ENCODE assay signal across 1 cellular context in the genomic region with DNA sequence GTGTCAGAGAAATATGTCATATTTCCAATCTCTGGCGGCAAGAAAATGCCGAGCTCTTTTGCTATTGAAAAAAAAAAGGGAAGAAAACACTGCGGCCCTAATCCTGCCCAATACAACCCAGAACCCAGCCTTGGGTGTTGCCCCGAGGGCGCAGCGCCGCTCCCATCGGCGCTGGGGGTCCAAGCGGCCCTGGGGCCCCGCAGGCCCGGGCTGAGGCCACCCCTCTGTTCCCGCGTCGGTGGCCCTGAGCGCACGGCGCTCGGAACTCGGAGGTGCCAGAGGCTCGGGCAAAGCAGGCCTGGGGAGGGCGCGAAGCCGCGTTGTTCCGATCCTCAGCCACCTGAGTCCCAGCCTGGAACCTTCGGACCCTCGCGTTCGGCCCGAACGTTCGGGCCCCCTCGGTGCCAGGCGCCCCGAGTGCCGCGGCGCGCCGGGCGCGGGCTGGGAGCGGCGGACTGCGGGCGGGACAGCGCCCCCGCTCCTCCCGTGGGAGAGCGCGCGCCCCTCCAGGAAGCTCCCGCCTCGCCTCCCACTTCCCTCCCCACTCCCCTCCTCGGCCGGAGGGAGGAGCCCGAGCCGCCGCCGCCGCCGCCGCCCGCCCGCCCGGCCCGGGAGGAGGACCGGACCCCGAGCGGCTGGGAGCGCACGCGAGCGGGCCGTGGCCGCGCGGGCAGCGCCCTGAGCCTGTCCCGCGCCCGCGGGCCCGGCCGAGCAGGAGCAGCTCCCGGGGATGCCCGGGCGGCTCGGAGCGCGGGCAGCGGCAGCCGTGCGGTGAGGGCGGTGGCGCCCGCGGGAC.
TF ChIP-seq lines count a peak whose summit lies in the region.

A gene (plus strand): TSS at position 594 of the 796 bp plus-strand sequence. CDS start 18,160 bp downstream, outside the sequence.

TF ChIP-seq in K562, 482 proteins besides CTCF, POLR2A, EP300 and RAD21 (continued from another document and continues in another):
- TF ChIP-seq, protein P1, sequence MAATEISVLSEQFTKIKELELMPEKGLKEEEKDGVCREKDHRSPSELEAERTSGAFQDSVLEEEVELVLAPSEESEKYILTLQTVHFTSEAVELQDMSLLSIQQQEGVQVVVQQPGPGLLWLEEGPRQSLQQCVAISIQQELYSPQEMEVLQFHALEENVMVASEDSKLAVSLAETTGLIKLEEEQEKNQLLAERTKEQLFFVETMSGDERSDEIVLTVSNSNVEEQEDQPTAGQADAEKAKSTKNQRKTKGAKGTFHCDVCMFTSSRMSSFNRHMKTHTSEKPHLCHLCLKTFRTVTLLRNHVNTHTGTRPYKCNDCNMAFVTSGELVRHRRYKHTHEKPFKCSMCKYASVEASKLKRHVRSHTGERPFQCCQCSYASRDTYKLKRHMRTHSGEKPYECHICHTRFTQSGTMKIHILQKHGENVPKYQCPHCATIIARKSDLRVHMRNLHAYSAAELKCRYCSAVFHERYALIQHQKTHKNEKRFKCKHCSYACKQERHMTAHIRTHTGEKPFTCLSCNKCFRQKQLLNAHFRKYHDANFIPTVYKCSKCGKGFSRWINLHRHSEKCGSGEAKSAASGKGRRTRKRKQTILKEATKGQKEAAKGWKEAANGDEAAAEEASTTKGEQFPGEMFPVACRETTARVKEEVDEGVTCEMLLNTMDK (IDR thresholded peaks at IDR 0.05; ENCODE audit: borderline replicate concordance, insufficient read depth, low read depth, low read length, poor library complexity, severe bottlenecking) = no peak
- TF ChIP-seq RCOR1 (IDR thresholded peaks at IDR 0.05; ENCODE audit: borderline replicate concordance in 1 of 2, low read depth in 2 of 2, low read length in 2 of 2) (no peak), RBM22 (IDR thresholded peaks at IDR 0.05; ENCODE audit: low read depth, low read length, poor library complexity, severe bottlenecking) (no peak), RBFOX2 (IDR thresholded peaks at IDR 0.05; ENCODE audit: low read depth, low read length) (peak; percentile 66), GABPB2 (CRISPR knock-in tag; conservative IDR thresholded peaks at IDR 0.05) (no peak), TBP (optimal IDR thresholded peaks at IDR 0.05; ENCODE audit: low read depth, low read length) (no peak), ZNF644 (tag; IDR thresholded peaks at IDR 0.05; ENCODE audit: low read depth) (no peak), NFE2 (IDR thresholded peaks at IDR 0.05; ENCODE audit: low read depth) (no peak), NCOA2 (IDR thresholded peaks at IDR 0.05; ENCODE audit: partially characterized antibody in 2 of 2) (no peak), SMARCA4 (IDR thresholded peaks at IDR 0.05) (no peak), MTA1 (IDR thresholded peaks at IDR 0.05; ENCODE audit: borderline replicate concordance) (no peak), PML (IDR thresholded peaks at IDR 0.05; ENCODE audit: low read length) (no peak), ATF7 (IDR thresholded peaks at IDR 0.05) (no peak), SAFB2 (IDR thresholded peaks at IDR 0.05; ENCODE audit: borderline replicate concordance, low read depth, low read length, severe bottlenecking) (no peak), CSDE1 (IDR thresholded peaks at IDR 0.05) (no peak), HDAC2 (IDR thresholded peaks at IDR 0.05) (no peak), FOXM1 (IDR thresholded peaks at IDR 0.05; ENCODE audit: low read depth) (no peak), FOXM1 (CRISPR knock-in tag; IDR thresholded peaks at IDR 0.05; ENCODE audit: low read depth) (no peak), PCBP2 (IDR thresholded peaks at IDR 0.05; ENCODE audit: low read depth, low read length, poor library complexity, severe bottlenecking) (no peak), CXXC5 (CRISPR knock-in tag; IDR thresholded peaks at IDR 0.05) (0 out of 2 replicates have a peak, but pooled peaks have one; percentile 51), ZNF316 (IDR thresholded peaks at IDR 0.05) (no peak), SMAD1 (IDR thresholded peaks at IDR 0.05; ENCODE audit: low read depth, low read length, partially characterized antibody) (no peak), ZFP1 (CRISPR knock-in tag; IDR thresholded peaks at IDR 0.05) (no peak), MIER1 (IDR thresholded peaks at IDR 0.05; ENCODE audit: low read depth) (no peak), TAF1 (IDR thresholded peaks at IDR 0.05; ENCODE audit: control insufficient read depth, extremely low read depth, insufficient read depth, low read length, severe bottlenecking) (no peak), MCM7 (IDR thresholded peaks at IDR 0.05) (no peak)
- TF ChIP-seq, protein P2, sequence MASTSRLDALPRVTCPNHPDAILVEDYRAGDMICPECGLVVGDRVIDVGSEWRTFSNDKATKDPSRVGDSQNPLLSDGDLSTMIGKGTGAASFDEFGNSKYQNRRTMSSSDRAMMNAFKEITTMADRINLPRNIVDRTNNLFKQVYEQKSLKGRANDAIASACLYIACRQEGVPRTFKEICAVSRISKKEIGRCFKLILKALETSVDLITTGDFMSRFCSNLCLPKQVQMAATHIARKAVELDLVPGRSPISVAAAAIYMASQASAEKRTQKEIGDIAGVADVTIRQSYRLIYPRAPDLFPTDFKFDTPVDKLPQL (IDR thresholded peaks at IDR 0.05; ENCODE audit: extremely low read depth, insufficient read length) = no peak
- TF ChIP-seq, protein P3, sequence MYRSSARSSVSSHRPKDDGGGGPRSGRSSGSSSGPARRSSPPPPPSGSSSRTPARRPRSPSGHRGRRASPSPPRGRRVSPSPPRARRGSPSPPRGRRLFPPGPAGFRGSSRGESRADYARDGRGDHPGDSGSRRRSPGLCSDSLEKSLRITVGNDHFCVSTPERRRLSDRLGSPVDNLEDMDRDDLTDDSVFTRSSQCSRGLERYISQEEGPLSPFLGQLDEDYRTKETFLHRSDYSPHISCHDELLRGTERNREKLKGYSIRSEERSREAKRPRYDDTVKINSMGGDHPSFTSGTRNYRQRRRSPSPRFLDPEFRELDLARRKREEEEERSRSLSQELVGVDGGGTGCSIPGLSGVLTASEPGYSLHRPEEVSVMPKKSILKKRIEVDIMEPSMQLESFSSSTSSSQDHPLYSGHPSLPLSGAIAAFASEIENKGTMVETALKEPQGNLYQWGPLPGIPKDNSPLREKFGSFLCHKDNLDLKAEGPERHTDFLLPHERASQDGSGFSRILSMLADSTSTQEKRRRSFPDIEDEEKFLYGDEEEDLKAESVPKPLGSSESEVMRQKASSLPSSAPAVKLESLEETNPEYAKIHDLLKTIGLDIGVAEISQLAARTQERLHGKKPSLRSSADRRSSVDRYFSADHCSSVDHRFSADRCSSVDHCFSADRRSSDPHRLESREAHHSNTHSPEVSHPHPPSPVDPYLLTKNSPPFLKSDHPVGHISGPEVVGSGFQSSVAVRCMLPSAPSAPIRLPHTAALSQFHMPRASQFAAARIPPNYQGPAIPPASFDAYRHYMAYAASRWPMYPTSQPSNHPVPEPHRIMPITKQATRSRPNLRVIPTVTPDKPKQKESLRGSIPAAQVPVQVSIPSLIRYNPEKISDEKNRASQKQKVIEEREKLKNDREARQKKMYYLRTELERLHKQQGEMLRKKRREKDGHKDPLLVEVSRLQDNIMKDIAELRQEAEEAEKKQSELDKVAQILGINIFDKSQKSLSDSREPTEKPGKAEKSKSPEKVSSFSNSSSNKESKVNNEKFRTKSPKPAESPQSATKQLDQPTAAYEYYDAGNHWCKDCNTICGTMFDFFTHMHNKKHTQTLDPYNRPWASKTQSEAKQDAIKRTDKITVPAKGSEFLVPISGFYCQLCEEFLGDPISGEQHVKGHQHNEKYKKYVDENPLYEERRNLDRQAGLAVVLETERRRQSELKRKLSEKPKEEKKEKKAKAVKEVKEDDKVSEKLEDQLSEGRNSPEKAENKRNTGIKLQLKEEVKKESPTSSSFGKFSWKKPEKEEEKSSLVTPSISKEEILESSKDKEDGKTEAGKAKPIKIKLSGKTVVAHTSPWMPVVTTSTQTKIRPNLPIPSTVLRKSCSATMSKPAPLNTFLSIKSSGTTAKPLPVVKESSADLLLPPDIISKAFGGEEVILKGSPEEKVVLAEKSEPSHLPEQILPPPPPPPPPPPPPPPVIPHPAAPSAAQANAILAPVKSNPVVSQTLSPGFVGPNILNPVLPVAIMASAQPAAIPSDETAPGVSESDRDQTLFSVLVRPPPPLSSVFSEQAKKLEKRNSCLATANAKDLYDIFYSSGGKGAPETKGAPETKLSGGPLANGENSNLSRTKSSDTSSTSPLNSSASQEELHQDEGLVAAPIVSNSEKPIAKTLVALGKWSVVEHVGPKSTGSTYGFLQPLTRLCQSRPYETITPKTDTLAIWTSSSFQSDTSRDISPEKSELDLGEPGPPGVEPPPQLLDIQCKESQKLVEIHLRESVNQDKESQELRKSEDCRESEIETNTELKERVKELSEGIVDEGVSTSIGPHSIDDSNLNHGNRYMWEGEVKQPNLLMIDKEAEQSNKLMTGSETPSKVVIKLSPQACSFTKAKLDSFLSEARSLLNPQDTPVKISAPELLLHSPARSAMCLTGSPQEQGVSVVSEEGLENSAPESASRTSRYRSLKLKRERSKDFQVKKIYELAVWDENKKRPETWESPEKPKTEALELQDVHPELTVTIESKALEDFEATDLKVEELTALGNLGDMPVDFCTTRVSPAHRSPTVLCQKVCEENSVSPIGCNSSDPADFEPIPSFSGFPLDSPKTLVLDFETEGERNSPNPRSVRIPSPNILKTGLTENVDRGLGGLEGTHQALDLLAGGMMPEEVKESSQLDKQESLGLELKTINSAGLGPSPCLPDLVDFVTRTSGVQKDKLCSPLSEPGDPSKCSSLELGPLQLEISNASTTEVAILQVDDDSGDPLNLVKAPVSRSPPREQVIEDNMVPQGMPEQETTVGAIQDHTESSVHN (IDR thresholded peaks at IDR 0.05; ENCODE audit: borderline replicate concordance in 1 of 2, low read depth in 1 of 2) = no peak
- TF ChIP-seq, protein P4, sequence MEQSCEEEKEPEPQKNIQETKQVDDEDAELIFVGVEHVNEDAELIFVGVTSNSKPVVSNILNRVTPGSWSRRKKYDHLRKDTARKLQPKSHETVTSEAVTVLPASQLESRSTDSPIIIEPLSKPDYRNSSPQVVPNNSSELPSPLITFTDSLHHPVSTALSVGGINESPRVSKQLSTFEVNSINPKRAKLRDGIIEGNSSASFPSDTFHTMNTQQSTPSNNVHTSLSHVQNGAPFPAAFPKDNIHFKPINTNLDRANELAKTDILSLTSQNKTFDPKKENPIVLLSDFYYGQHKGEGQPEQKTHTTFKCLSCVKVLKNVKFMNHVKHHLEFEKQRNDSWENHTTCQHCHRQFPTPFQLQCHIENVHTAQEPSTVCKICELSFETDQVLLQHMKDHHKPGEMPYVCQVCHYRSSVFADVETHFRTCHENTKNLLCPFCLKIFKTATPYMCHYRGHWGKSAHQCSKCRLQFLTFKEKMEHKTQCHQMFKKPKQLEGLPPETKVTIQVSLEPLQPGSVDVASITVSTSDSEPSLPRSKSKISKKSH (CRISPR knock-in tag; IDR thresholded peaks at IDR 0.05) = no peak
- TF ChIP-seq, protein P5, sequence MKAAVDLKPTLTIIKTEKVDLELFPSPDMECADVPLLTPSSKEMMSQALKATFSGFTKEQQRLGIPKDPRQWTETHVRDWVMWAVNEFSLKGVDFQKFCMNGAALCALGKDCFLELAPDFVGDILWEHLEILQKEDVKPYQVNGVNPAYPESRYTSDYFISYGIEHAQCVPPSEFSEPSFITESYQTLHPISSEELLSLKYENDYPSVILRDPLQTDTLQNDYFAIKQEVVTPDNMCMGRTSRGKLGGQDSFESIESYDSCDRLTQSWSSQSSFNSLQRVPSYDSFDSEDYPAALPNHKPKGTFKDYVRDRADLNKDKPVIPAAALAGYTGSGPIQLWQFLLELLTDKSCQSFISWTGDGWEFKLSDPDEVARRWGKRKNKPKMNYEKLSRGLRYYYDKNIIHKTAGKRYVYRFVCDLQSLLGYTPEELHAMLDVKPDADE (conservative IDR thresholded peaks at IDR 0.05; ENCODE audit: control insufficient read depth, low read depth, low read length) = no peak
- TF ChIP-seq, protein P6, sequence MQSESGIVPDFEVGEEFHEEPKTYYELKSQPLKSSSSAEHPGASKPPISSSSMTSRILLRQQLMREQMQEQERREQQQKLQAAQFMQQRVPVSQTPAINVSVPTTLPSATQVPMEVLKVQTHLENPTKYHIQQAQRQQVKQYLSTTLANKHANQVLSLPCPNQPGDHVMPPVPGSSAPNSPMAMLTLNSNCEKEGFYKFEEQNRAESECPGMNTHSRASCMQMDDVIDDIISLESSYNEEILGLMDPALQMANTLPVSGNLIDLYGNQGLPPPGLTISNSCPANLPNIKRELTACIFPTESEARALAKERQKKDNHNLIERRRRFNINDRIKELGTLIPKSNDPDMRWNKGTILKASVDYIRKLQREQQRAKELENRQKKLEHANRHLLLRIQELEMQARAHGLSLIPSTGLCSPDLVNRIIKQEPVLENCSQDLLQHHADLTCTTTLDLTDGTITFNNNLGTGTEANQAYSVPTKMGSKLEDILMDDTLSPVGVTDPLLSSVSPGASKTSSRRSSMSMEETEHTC (IDR thresholded peaks at IDR 0.05) = no peak
- TF ChIP-seq, protein P7, sequence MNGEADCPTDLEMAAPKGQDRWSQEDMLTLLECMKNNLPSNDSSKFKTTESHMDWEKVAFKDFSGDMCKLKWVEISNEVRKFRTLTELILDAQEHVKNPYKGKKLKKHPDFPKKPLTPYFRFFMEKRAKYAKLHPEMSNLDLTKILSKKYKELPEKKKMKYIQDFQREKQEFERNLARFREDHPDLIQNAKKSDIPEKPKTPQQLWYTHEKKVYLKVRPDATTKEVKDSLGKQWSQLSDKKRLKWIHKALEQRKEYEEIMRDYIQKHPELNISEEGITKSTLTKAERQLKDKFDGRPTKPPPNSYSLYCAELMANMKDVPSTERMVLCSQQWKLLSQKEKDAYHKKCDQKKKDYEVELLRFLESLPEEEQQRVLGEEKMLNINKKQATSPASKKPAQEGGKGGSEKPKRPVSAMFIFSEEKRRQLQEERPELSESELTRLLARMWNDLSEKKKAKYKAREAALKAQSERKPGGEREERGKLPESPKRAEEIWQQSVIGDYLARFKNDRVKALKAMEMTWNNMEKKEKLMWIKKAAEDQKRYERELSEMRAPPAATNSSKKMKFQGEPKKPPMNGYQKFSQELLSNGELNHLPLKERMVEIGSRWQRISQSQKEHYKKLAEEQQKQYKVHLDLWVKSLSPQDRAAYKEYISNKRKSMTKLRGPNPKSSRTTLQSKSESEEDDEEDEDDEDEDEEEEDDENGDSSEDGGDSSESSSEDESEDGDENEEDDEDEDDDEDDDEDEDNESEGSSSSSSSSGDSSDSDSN (IDR thresholded peaks at IDR 0.05; ENCODE audit: borderline replicate concordance in 1 of 2, low read depth in 2 of 2, low read length in 2 of 2) = 0 out of 4 replicates have a peak, but pooled peaks of 1 of the 2 experiments have one; percentile 27
